Comparison of ENCODE assay signal across 21 cellular contexts in the genomic region with DNA sequence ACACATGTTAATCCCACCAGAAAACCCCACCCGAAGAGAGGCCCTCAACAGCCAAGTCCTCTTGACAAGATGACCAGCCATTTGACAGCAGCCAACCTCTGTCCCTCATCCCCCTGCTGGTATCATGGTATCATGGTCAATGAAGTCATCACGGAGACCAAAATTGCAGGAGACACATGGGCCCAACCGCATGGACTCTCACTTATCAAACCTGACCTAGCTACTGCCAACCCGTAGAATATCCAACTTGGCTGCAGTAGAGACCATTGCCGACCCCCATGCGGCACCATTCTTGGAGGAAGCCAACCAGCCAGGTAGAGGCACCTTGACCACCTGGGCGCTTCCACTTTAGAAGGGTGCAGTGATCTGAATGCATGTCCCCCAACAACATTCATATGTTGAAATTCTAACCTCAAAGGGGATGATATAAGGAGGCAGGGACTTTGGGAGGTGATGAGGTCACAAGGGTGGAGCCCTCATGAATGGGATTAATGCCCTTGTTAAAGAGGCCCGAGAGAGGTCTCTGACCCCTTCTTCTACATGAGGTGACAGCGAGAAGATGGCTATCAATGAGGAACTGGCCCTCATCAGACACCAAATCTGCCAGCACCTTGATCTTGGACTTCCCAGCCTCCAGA. TPM values are rescaled to one million over a fixed set of nuclear protein-coding genes. Genes with fewer than 3 reads are reported as not detected.
"Had no signal": no experiment of that assay in that cellular context is flagged by ENCODE, and none has a peak within 500 bp of the region (broad histone marks: within the 10 kb centered on the region; RNA-seq: fewer than 3 reads in every experiment).

No MANE protein-coding gene starts in this region.

- H3K36me3 ChIP-seq: brain microvascular endothelial cell, right atrium auricular region, thyroid gland had no signal

- H3K9me3 Mint-ChIP-seq: activated T-helper 17 cell treated with anti-CD3 and anti-CD28 coated beads, Interleukin-2, amount 50 U/mL, for 72 hours had no signal

- H3K27ac Mint-ChIP-seq: activated CD4-positive, alpha-beta memory T cell treated with anti-CD3 and anti-CD28 coated beads, Interleukin-2, amount 10 ng/mL, durations not matched to agents 7 days and 5 days; progenitor cell of endocrine pancreas; stimulated activated naive B cell treated with anti-CD40 and anti-IgM and Interleukin-4, amounts not matched to agents 10 μg/mL and 1 μg/mL and 100 μg/mL, for 72 hours had no signal

- H3K27ac ChIP-seq: brain microvascular endothelial cell, dorsolateral prefrontal cortex, right atrium auricular region, SK-N-MC, thyroid gland had no signal

- H3K9me3 ChIP-seq: thyroid gland had no signal

- H3K27me3 Mint-ChIP-seq: activated CD4-positive, alpha-beta memory T cell treated with anti-CD3 and anti-CD28 coated beads, Interleukin-2, amount 10 ng/mL, durations not matched to agents 7 days and 5 days; activated T-helper 17 cell treated with anti-CD3 and anti-CD28 coated beads, Interleukin-2, amount 50 U/mL, for 72 hours; stimulated activated naive B cell treated with anti-CD40 and anti-IgM and Interleukin-4, amounts not matched to agents 10 μg/mL and 1 μg/mL and 100 μg/mL, for 72 hours had no signal

- H3K4me1 ChIP-seq: right atrium auricular region, thyroid gland had no signal

- H3K4me3 ChIP-seq: dorsolateral prefrontal cortex, right atrium auricular region, SK-N-MC, skin epidermis, thyroid gland had no signal

- ATAC-seq: activated T-helper 17 cell treated with anti-CD3 and anti-CD28 coated beads, Interleukin-2, amount 50 U/mL, for 72 hours; left lobe of liver; stimulated activated naive B cell treated with anti-CD40 and anti-IgM and Interleukin-4, amounts not matched to agents 10 μg/mL and 1 μg/mL and 100 μg/mL, for 72 hours had no signal

- H3K27me3 ChIP-seq: brain microvascular endothelial cell, right atrium auricular region, thyroid gland had no signal

- H3K4me3 Mint-ChIP-seq: activated CD4-positive, alpha-beta memory T cell treated with anti-CD3 and anti-CD28 coated beads, Interleukin-2, amount 10 ng/mL, durations not matched to agents 7 days and 5 days; activated naive CD8-positive, alpha-beta T cell treated with anti-CD3 and anti-CD28 coated beads, Interleukin-2, amount 10 ng/mL, durations not matched to agents 7 days and 5 days; stimulated activated naive B cell treated with anti-CD40 and anti-IgM and Interleukin-4, amounts not matched to agents 10 μg/mL and 1 μg/mL and 100 μg/mL, for 72 hours had no signal

- DNase-seq: activated CD4-positive, alpha-beta memory T cell treated with anti-CD3 and anti-CD28 coated beads, Interleukin-2, amount 10 ng/mL, durations not matched to agents 7 days and 5 days; activated CD4-positive, CD25-positive, alpha-beta regulatory T cell treated with anti-CD3 and anti-CD28 coated beads, Interleukin-2, amount 50 U/mL, for 72 hours; activated naive CD8-positive, alpha-beta T cell treated with anti-CD3 and anti-CD28 coated beads, Interleukin-2, amount 10 ng/mL, durations not matched to agents 7 days and 5 days; activated T-cell treated with anti-CD3 and anti-CD28 coated beads for 4 hours; brain microvascular endothelial cell; erythroblast; mammary epithelial cell; stimulated activated CD4-positive, alpha-beta T cell treated with anti-CD3 and anti-CD28 coated beads, Interleukin-15, amount 100 ng/mL, for 24 hours; stimulated activated CD4-positive, alpha-beta T cell treated with anti-CD3 and anti-CD28 coated beads, Interleukin-4, amount 100 ng/mL, for 1 hour; stimulated activated naive B cell treated with anti-CD40 and anti-IgM and Interleukin-4, amounts not matched to agents 10 μg/mL and 1 μg/mL and 100 μg/mL, for 72 hours; T-helper 9 cell; thyroid gland had no signal

RNA-seq across cellular contexts. Expression of a gene that starts 33.3 kb away (rescaled TPM):
- total RNA-seq: activated CD4-positive, alpha-beta memory T cell treated with anti-CD3 and anti-CD28 coated beads, Interleukin-2, amount 10 ng/mL, durations not matched to agents 7 days and 5 days; activated naive CD8-positive, alpha-beta T cell treated with anti-CD3 and anti-CD28 coated beads, Interleukin-2, amount 10 ng/mL, durations not matched to agents 7 days and 5 days; activated T-helper 17 cell treated with anti-CD3 and anti-CD28 coated beads, Interleukin-2, amount 50 U/mL, for 72 hours; chondrocyte; mammary epithelial cell had no signal
- polyA plus RNA-seq: keratinocyte, mammary epithelial cell had no signal
